15 cellular contexts compared by ENCODE assay signal in the genomic region with DNA sequence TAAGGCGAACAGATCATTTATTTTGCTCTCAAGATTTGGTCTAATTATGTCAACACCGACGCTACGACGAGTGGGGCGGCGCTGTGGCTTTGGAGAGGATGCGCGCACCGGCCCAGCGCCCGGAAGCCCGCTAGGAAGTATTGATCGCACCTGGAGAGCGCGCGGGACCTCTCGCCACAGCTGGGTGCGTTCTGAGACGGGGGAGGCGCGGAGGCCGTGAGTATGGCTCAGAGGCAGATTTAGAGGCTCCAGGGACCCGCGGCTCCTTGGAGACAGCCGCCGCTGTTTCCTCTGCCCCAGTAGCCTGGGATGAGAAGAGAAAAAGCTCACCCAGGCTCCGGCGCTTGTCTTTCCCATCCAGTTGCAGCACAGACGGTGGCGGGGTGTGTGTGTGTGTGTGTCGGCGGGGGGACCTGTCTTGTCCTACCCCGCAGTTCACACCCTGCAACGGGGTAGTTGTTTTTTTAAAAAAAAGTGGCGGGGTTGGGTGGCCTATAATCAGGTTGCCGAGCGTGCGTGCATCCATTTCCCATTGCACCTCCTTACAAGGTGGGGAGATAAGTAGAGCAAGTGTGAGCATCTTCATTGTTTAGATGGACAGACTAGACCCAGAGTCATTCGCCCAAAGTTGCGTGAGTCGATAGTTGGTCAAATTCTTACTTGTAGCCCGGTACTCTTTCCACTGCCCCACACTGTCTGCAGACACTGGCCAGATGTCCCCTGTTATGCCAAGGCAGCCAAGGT.
DNase-seq lines count a peak whose midpoint lies in the region; ATAC-seq, FAIRE-seq and TF ChIP-seq lines count a peak whose summit lies in the region.
"Had no signal": no experiment of that assay in that cellular context is flagged by ENCODE, and none has a peak within 500 bp of the region (broad histone marks: within the 10 kb centered on the region; RNA-seq: fewer than 3 reads in every experiment).

No MANE protein-coding gene starts in this region.

- TF ChIP-seq CTCF in brain microvascular endothelial cell (IDR thresholded peaks at IDR 0.05; ENCODE audit: low read depth, low read length, missing control alignments): no peak

- no peaks in the 10 kb centered on the region for H3K36me3 ChIP-seq in brain microvascular endothelial cell (replicated peaks)
- H3K36me3 ChIP-seq: spleen had no signal

- in situ Hi-C loops in brain microvascular endothelial cell (cut with HindIII; ENCODE audit: low pct_ligation_motif_present, low sequenced_read_pairs): no loop called here

- H3K27ac ChIP-seq in brain microvascular endothelial cell: no peak overlapping the region
- H3K27ac ChIP-seq: parathyroid adenoma, spleen had no signal

- H3K4me3 Mint-ChIP-seq in T-helper 1 cell treated with Interleukin-12 subunit alpha and Interleukin-12 subunit beta and Interleukin-4 antibody, amounts not matched to agents 30 μg/mL and 1 μg/mL, for 36 hours: peak overlapping the region; percentile 11

- no peak for FAIRE-seq in HTR-8/SVneo (lab: Jason Lieb, UNC)
- FAIRE-seq: islet of Langerhans had no signal

- ATAC-seq in HG03354 (IDR thresholded peaks at IDR 0.05; ENCODE audit: poor library complexity, severe bottlenecking, unreplicated experiment): peak; percentile 56
- no peak for ATAC-seq in GM21526 (IDR thresholded peaks at IDR 0.05; ENCODE audit: low FRiP score, unreplicated experiment)
- ATAC-seq: activated CD4-positive, CD25-positive, alpha-beta regulatory T cell treated with anti-CD3 and anti-CD28 coated beads, Interleukin-2, amount 50 U/mL, for 24 hours had no signal

- peaks cover 10% of the 10 kb centered on the region for H3K4me1 Mint-ChIP-seq in T-helper 1 cell treated with Interleukin-12 subunit alpha and Interleukin-12 subunit beta and Interleukin-4 antibody, amounts not matched to agents 30 μg/mL and 1 μg/mL, for 36 hours (ENCODE audit: low read depth)

- H3K27me3 ChIP-seq in brain microvascular endothelial cell (replicated peaks): peaks cover 6% of the 10 kb centered on the region

- H3K9me3 Mint-ChIP-seq in T-helper 1 cell treated with Interleukin-12 subunit alpha and Interleukin-12 subunit beta and Interleukin-4 antibody, amounts not matched to agents 30 μg/mL and 1 μg/mL, for 36 hours: peaks cover 16% of the 10 kb centered on the region

- peak; percentile 2 for DNase-seq in NCI-H2227 (lab: John Stamatoyannopoulos, UW; ENCODE audit: unreplicated experiment)
- no peak for DNase-seq in NCI-H2227 treated with DMSO at 0.1 percent for 48 hours (lab: John Stamatoyannopoulos, UW)
- peak; percentile 9 for DNase-seq in kidney tubule cell (ENCODE audit: low spot score)
- DNase-seq in brain microvascular endothelial cell: no peak
- DNase-seq in HTR-8/SVneo (ENCODE audit: insufficient read length, low spot score): no peak
- DNase-seq: DMS 273 treated with DMSO at 0.1 percent for 48 hours, OCI-M1, spleen had no signal

- no peak overlapping the region for H3K4me3 ChIP-seq in brain microvascular endothelial cell (ENCODE audit: low read depth, low read length)
- H3K4me3 ChIP-seq: spleen had no signal

- no peaks in the 10 kb centered on the region for H3K36me3 Mint-ChIP-seq in T-helper 1 cell treated with Interleukin-12 subunit alpha and Interleukin-12 subunit beta and Interleukin-4 antibody, amounts not matched to agents 30 μg/mL and 1 μg/mL, for 36 hours (ENCODE audit: low read depth)
- H3K36me3 Mint-ChIP-seq: IgD-negative memory B cell had no signal

- peaks cover 45% of the 10 kb centered on the region for H3K27me3 Mint-ChIP-seq in T-helper 1 cell treated with Interleukin-12 subunit alpha and Interleukin-12 subunit beta and Interleukin-4 antibody, amounts not matched to agents 30 μg/mL and 1 μg/mL, for 36 hours (ENCODE audit: low read depth)

- H3K27ac Mint-ChIP-seq in T-helper 1 cell treated with Interleukin-12 subunit alpha and Interleukin-12 subunit beta and Interleukin-4 antibody, amounts not matched to agents 30 μg/mL and 1 μg/mL, for 36 hours: no peak overlapping the region
- H3K27ac Mint-ChIP-seq: IgD-negative memory B cell had no signal

Comparison
In these comparisons a context has a peak if more than half of its experiments do, and no peak if none do; other contexts are left out.
1. DNase-seq: peak in NCI-H2227 (single experiment) and kidney tubule cell (single experiment); none in NCI-H2227 treated with DMSO at 0.1 percent for 48 hours (single experiment), brain microvascular endothelial cell (single experiment) and HTR-8/SVneo (single experiment).